Comparison of ENCODE assay signal across 1 cellular context in the genomic region with DNA sequence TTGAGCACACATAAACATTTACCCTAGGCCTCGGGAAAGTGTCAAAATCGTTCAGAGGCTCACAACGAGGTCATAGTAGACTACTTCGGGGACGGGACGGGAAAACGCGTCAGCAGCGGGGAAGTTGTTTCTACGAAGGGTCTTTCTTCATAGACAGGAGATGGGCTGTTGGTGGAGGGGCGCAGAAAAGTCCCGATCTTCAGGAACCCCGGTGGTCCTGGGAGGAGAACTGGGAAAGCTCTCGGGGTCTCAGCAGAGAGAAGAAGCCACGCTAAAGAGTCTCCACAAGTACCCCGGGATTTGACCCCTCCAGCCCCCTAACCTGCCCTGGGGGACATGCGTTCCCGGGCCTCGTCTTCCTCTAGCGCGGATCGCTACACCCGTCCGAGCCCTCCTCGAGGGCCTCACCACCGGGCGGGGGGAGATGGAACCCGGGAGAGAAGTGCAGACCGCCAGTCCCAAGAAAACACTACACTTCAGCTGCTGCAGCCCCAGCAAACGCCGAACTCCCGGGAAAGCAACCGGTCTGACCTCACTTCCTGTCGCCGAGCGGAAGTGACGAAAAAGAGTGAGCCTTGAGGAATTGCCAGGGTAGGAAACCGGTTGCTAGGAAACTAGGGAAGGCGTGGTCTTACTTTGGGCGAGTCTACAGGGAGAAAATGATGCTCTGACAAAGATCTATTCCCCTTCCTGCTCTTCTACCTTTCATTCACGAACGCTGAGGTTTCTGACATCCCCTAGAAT.
TF ChIP-seq lines count a peak whose summit lies in the region.

A gene (minus strand): TSS at position 534 of the 744 bp plus-strand sequence. CDS start 1,611 bp downstream, outside the sequence.

TF ChIP-seq in HepG2, 621 proteins besides CTCF, POLR2A, EP300 and RAD21 (continued from another document and continues in another):
- TF ChIP-seq, protein P1, sequence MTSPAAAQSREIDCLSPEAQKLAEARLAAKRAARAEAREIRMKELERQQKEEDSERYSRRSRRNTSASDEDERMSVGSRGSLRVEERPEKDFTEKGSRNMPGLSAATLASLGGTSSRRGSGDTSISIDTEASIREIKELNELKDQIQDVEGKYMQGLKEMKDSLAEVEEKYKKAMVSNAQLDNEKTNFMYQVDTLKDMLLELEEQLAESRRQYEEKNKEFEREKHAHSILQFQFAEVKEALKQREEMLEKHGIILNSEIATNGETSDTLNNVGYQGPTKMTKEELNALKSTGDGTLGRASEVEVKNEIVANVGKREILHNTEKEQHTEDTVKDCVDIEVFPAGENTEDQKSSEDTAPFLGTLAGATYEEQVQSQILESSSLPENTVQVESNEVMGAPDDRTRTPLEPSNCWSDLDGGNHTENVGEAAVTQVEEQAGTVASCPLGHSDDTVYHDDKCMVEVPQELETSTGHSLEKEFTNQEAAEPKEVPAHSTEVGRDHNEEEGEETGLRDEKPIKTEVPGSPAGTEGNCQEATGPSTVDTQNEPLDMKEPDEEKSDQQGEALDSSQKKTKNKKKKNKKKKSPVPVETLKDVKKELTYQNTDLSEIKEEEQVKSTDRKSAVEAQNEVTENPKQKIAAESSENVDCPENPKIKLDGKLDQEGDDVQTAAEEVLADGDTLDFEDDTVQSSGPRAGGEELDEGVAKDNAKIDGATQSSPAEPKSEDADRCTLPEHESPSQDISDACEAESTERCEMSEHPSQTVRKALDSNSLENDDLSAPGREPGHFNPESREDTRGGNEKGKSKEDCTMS (CRISPR knock-in tag; conservative IDR thresholded peaks at IDR 0.05), result no peak
- no peak for TF ChIP-seq TEAD2 (CRISPR knock-in tag; IDR thresholded peaks at IDR 0.05)
- no peak for TF ChIP-seq KLF15 (CRISPR knock-in tag; IDR thresholded peaks at IDR 0.05; ENCODE audit: borderline replicate concordance)
- TF ChIP-seq ZNF550 (CRISPR knock-in tag; IDR thresholded peaks at IDR 0.05; ENCODE audit: borderline replicate concordance), result no peak
- TF ChIP-seq ZNF598 (CRISPR knock-in tag; IDR thresholded peaks at IDR 0.05; ENCODE audit: borderline replicate concordance), result no peak
- TF ChIP-seq, protein P2, sequence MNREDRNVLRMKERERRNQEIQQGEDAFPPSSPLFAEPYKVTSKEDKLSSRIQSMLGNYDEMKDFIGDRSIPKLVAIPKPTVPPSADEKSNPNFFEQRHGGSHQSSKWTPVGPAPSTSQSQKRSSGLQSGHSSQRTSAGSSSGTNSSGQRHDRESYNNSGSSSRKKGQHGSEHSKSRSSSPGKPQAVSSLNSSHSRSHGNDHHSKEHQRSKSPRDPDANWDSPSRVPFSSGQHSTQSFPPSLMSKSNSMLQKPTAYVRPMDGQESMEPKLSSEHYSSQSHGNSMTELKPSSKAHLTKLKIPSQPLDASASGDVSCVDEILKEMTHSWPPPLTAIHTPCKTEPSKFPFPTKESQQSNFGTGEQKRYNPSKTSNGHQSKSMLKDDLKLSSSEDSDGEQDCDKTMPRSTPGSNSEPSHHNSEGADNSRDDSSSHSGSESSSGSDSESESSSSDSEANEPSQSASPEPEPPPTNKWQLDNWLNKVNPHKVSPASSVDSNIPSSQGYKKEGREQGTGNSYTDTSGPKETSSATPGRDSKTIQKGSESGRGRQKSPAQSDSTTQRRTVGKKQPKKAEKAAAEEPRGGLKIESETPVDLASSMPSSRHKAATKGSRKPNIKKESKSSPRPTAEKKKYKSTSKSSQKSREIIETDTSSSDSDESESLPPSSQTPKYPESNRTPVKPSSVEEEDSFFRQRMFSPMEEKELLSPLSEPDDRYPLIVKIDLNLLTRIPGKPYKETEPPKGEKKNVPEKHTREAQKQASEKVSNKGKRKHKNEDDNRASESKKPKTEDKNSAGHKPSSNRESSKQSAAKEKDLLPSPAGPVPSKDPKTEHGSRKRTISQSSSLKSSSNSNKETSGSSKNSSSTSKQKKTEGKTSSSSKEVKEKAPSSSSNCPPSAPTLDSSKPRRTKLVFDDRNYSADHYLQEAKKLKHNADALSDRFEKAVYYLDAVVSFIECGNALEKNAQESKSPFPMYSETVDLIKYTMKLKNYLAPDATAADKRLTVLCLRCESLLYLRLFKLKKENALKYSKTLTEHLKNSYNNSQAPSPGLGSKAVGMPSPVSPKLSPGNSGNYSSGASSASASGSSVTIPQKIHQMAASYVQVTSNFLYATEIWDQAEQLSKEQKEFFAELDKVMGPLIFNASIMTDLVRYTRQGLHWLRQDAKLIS (CRISPR knock-in tag; IDR thresholded peaks at IDR 0.05), result no peak
- TF ChIP-seq ZNF792 (CRISPR knock-in tag; IDR thresholded peaks at IDR 0.05), result no peak; the same call in 1 of the 2 replicates
- no peak for TF ChIP-seq AGO2 (optimal IDR thresholded peaks at IDR 0.05; ENCODE audit: low read depth, low read length)
- 0 out of 2 replicates have a peak, but pooled peaks have one; percentile 8 for TF ChIP-seq NCOA2 (CRISPR knock-in tag; IDR thresholded peaks at IDR 0.05)
- no peak for TF ChIP-seq ZNF672 (CRISPR knock-in tag; IDR thresholded peaks at IDR 0.05)
- TF ChIP-seq FOSL1 (CRISPR knock-in tag; IDR thresholded peaks at IDR 0.05; ENCODE audit: borderline replicate concordance), result no peak
- TF ChIP-seq ELF3 (CRISPR knock-in tag; IDR thresholded peaks at IDR 0.05), result peak; percentile 46; the same call in 1 of the 2 replicates
- TF ChIP-seq, protein P3, sequence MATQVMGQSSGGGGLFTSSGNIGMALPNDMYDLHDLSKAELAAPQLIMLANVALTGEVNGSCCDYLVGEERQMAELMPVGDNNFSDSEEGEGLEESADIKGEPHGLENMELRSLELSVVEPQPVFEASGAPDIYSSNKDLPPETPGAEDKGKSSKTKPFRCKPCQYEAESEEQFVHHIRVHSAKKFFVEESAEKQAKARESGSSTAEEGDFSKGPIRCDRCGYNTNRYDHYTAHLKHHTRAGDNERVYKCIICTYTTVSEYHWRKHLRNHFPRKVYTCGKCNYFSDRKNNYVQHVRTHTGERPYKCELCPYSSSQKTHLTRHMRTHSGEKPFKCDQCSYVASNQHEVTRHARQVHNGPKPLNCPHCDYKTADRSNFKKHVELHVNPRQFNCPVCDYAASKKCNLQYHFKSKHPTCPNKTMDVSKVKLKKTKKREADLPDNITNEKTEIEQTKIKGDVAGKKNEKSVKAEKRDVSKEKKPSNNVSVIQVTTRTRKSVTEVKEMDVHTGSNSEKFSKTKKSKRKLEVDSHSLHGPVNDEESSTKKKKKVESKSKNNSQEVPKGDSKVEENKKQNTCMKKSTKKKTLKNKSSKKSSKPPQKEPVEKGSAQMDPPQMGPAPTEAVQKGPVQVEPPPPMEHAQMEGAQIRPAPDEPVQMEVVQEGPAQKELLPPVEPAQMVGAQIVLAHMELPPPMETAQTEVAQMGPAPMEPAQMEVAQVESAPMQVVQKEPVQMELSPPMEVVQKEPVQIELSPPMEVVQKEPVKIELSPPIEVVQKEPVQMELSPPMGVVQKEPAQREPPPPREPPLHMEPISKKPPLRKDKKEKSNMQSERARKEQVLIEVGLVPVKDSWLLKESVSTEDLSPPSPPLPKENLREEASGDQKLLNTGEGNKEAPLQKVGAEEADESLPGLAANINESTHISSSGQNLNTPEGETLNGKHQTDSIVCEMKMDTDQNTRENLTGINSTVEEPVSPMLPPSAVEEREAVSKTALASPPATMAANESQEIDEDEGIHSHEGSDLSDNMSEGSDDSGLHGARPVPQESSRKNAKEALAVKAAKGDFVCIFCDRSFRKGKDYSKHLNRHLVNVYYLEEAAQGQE (IDR thresholded peaks at IDR 0.05; ENCODE audit: borderline replicate concordance in 1 of 2, low read depth in 1 of 2, low read length in 2 of 2), result no peak
- TF ChIP-seq SP140L (CRISPR knock-in tag; IDR thresholded peaks at IDR 0.05; ENCODE audit: borderline replicate concordance), result no peak
- TF ChIP-seq EED (CRISPR knock-in tag; IDR thresholded peaks at IDR 0.05), result no peak
- TF ChIP-seq IKZF1 (IDR thresholded peaks at IDR 0.05), result no peak
- TF ChIP-seq KLF16 (CRISPR knock-in tag; IDR thresholded peaks at IDR 0.05), result 0 out of 4 replicates have a peak, but pooled peaks of 1 of the 2 experiments have one; percentile 26
- no peak for TF ChIP-seq HMGA1 (CRISPR knock-in tag; conservative IDR thresholded peaks at IDR 0.05)
- TF ChIP-seq, protein P4, sequence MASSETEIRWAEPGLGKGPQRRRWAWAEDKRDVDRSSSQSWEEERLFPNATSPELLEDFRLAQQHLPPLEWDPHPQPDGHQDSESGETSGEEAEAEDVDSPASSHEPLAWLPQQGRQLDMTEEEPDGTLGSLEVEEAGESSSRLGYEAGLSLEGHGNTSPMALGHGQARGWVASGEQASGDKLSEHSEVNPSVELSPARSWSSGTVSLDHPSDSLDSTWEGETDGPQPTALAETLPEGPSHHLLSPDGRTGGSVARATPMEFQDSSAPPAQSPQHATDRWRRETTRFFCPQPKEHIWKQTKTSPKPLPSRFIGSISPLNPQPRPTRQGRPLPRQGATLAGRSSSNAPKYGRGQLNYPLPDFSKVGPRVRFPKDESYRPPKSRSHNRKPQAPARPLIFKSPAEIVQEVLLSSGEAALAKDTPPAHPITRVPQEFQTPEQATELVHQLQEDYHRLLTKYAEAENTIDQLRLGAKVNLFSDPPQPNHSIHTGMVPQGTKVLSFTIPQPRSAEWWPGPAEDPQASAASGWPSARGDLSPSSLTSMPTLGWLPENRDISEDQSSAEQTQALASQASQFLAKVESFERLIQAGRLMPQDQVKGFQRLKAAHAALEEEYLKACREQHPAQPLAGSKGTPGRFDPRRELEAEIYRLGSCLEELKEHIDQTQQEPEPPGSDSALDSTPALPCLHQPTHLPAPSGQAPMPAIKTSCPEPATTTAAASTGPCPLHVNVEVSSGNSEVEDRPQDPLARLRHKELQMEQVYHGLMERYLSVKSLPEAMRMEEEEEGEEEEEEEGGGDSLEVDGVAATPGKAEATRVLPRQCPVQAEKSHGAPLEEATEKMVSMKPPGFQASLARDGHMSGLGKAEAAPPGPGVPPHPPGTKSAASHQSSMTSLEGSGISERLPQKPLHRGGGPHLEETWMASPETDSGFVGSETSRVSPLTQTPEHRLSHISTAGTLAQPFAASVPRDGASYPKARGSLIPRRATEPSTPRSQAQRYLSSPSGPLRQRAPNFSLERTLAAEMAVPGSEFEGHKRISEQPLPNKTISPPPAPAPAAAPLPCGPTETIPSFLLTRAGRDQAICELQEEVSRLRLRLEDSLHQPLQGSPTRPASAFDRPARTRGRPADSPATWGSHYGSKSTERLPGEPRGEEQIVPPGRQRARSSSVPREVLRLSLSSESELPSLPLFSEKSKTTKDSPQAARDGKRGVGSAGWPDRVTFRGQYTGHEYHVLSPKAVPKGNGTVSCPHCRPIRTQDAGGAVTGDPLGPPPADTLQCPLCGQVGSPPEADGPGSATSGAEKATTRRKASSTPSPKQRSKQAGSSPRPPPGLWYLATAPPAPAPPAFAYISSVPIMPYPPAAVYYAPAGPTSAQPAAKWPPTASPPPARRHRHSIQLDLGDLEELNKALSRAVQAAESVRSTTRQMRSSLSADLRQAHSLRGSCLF (CRISPR knock-in tag; IDR thresholded peaks at IDR 0.05; ENCODE audit: borderline replicate concordance), result no peak
- TF ChIP-seq JDP2 (CRISPR knock-in tag; IDR thresholded peaks at IDR 0.05; ENCODE audit: borderline replicate concordance), result no peak
- no peak; the same call in 1 of the 2 replicates for TF ChIP-seq ZNF768 (CRISPR knock-in tag; IDR thresholded peaks at IDR 0.05)
- no peak for TF ChIP-seq NCOA1 (CRISPR knock-in tag; IDR thresholded peaks at IDR 0.05)
- no peak for TF ChIP-seq SNAI1 (CRISPR knock-in tag; IDR thresholded peaks at IDR 0.05; ENCODE audit: borderline replicate concordance)
- TF ChIP-seq, protein P5, sequence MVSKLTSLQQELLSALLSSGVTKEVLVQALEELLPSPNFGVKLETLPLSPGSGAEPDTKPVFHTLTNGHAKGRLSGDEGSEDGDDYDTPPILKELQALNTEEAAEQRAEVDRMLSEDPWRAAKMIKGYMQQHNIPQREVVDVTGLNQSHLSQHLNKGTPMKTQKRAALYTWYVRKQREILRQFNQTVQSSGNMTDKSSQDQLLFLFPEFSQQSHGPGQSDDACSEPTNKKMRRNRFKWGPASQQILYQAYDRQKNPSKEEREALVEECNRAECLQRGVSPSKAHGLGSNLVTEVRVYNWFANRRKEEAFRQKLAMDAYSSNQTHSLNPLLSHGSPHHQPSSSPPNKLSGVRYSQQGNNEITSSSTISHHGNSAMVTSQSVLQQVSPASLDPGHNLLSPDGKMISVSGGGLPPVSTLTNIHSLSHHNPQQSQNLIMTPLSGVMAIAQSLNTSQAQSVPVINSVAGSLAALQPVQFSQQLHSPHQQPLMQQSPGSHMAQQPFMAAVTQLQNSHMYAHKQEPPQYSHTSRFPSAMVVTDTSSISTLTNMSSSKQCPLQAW (CRISPR knock-in tag; IDR thresholded peaks at IDR 0.05), result peak; percentile 74
- no peak for TF ChIP-seq NFE2L2 (IDR thresholded peaks at IDR 0.05; ENCODE audit: low read length)
- TF ChIP-seq, protein P6, sequence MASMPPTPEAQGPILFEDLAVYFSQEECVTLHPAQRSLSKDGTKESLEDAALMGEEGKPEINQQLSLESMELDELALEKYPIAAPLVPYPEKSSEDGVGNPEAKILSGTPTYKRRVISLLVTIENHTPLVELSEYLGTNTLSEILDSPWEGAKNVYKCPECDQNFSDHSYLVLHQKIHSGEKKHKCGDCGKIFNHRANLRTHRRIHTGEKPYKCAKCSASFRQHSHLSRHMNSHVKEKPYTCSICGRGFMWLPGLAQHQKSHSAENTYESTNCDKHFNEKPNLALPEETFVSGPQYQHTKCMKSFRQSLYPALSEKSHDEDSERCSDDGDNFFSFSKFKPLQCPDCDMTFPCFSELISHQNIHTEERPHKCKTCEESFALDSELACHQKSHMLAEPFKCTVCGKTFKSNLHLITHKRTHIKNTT (CRISPR knock-in tag; IDR thresholded peaks at IDR 0.05), result no peak
- TF ChIP-seq WIZ (CRISPR knock-in tag; IDR thresholded peaks at IDR 0.05), result no peak
- no peak for TF ChIP-seq ZFP36L1 (CRISPR knock-in tag; IDR thresholded peaks at IDR 0.05)
- TF ChIP-seq JUND (CRISPR knock-in tag; IDR thresholded peaks at IDR 0.05), result no peak
- TF ChIP-seq, protein P7, sequence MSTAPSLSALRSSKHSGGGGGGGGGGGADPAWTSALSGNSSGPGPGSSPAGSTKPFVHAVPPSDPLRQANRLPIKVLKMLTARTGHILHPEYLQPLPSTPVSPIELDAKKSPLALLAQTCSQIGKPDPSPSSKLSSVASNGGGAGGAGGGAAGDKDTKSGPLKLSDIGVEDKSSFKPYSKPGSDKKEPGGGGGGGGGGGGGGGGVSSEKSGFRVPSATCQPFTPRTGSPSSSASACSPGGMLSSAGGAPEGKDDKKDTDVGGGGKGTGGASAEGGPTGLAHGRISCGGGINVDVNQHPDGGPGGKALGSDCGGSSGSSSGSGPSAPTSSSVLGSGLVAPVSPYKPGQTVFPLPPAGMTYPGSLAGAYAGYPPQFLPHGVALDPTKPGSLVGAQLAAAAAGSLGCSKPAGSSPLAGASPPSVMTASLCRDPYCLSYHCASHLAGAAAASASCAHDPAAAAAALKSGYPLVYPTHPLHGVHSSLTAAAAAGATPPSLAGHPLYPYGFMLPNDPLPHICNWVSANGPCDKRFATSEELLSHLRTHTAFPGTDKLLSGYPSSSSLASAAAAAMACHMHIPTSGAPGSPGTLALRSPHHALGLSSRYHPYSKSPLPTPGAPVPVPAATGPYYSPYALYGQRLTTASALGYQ (CRISPR knock-in tag; IDR thresholded peaks at IDR 0.05), result no peak
- TF ChIP-seq ZFP37 (CRISPR knock-in tag; IDR thresholded peaks at IDR 0.05; ENCODE audit: borderline replicate concordance), result no peak
